ENCODE assay signal across 25 cellular contexts in the genomic region with DNA sequence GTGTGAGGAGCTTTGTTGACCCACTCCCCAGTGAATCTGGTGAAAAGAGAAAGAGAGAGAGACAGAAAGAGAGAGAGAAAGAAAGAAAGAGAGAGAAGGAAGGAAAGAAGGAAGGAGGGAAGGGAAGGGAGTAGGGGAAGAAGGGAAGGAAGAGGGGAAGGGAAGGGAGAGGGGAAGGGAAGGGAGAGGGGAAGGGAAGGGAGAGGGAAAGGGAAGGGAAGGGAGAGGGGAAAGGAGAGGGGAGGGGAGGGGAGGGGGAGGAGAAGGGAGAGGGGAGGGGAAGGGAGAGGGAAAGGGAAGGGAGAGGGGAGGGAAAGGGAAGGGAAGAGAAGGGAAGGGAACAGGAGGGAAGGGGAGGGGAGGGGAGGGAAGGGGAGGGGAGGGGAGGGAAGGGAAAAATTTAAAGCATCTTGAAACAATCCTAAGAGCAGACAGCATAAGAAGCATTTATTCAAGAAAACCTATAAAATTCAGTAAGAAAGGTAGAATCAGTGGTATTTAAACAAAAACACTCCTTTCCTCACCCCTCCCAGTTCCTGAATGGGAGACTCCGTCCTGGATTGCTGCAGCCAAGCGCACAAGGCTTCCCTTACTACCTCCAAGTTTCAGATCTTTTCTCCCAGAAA.
"Had no signal": no experiment of that assay in that cellular context is flagged by ENCODE, and none has a peak within 500 bp of the region (broad histone marks: within the 10 kb centered on the region; RNA-seq: fewer than 3 reads in every experiment).

No MANE protein-coding gene starts in this region.

- H3K27ac ChIP-seq: coronary artery, dorsolateral prefrontal cortex, esophagus muscularis mucosa, foreskin keratinocyte, gastroesophageal sphincter, heart left ventricle, hepatocyte, left lung, lower lobe of right lung had no signal

- H3K4me3 ChIP-seq: coronary artery, dorsolateral prefrontal cortex, esophagus muscularis mucosa, gastroesophageal sphincter, heart left ventricle, hepatocyte, left lung, lower lobe of right lung, mucosa of descending colon had no signal

- ATAC-seq: foreskin keratinocyte, gastroesophageal sphincter, heart left ventricle, left colon, left lung, left ventricle myocardium superior, lower lobe of right lung, mucosa of descending colon had no signal

- FAIRE-seq: colon, endothelial cell of umbilical vein, frontal cortex, kidney had no signal

- H3K4me1 Mint-ChIP-seq: immature natural killer cell, mesothelial cell of epicardium had no signal

- DNase-seq: dermis blood vessel endothelial cell; dorsolateral prefrontal cortex; effector CD4-positive, alpha-beta T cell; effector memory CD4-positive, alpha-beta T cell; foreskin keratinocyte; heart left ventricle; hypothalamus; immature natural killer cell; islet precursor cell; kidney glomerular epithelial cell; left colon; left lung; left ventricle myocardium superior; lower lobe of right lung; mesenchymal stem cell; mucosa of descending colon had no signal

- H3K27ac Mint-ChIP-seq: immature natural killer cell, mesothelial cell of epicardium had no signal

- H2AFZ ChIP-seq: hepatocyte had no signal

- H3K4me1 ChIP-seq: esophagus muscularis mucosa, foreskin keratinocyte, gastroesophageal sphincter, heart left ventricle, left lung, lower lobe of right lung had no signal

- H3K9me3 ChIP-seq: gastroesophageal sphincter, lower lobe of right lung, mucosa of descending colon had no signal

- H3K36me3 ChIP-seq: esophagus muscularis mucosa, gastroesophageal sphincter, heart left ventricle, left lung, lower lobe of right lung had no signal

- H3K4me2 ChIP-seq: hepatocyte had no signal

- H3K27me3 ChIP-seq: esophagus muscularis mucosa, foreskin keratinocyte, gastroesophageal sphincter, heart left ventricle, hepatocyte, left lung had no signal

- H3K79me2 ChIP-seq: hepatocyte had no signal

- H3K4me3 Mint-ChIP-seq: immature natural killer cell, mesothelial cell of epicardium had no signal
